In the genomic region with DNA sequence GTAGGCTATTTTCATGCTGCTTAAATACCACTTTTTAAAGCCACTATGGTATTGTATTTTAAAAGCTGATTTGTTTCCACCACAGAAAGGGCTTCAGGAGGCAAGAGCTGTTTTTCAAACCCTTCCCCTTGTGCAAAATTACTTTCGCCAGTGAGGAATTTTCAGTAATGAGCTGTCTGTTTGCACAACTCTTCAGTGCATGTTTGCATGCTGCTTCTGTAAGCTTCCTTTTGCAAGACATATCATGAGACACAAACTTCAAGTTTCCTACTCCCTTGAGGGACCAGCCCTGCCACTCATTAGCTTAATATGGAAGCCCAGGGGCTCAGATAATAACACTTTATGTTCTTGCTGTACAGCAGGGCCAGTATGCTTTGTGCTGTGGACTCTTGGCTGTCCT, we compare ENCODE assay signal across 3 cellular contexts.
TF ChIP-seq lines count a peak whose summit lies in the region.

No MANE protein-coding gene starts in this region.

TF ChIP-seq in GM23338, 12 proteins besides CTCF, POLR2A, EP300 and RAD21 (continues in another document):
- TF ChIP-seq, protein P1, sequence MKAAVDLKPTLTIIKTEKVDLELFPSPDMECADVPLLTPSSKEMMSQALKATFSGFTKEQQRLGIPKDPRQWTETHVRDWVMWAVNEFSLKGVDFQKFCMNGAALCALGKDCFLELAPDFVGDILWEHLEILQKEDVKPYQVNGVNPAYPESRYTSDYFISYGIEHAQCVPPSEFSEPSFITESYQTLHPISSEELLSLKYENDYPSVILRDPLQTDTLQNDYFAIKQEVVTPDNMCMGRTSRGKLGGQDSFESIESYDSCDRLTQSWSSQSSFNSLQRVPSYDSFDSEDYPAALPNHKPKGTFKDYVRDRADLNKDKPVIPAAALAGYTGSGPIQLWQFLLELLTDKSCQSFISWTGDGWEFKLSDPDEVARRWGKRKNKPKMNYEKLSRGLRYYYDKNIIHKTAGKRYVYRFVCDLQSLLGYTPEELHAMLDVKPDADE (IDR thresholded peaks at IDR 0.05): no peak
- TF ChIP-seq EZH2 (IDR thresholded peaks at IDR 0.05; ENCODE audit: low read depth, unreplicated experiment) (no peak), STAT1 (IDR thresholded peaks at IDR 0.05; ENCODE audit: unreplicated experiment) (no peak)

TF ChIP-seq in SK-N-SH, 30 proteins besides CTCF, POLR2A, EP300 and RAD21:
- no peak for TF ChIP-seq FOSL2 (IDR thresholded peaks at IDR 0.05; ENCODE audit: borderline replicate concordance, low read depth)
- no peak for TF ChIP-seq EZH2phosphoT487 (IDR thresholded peaks at IDR 0.05; ENCODE audit: borderline replicate concordance, low read depth)
- 0 out of 2 replicates have a peak, but pooled peaks have one; percentile 0 for TF ChIP-seq SMC3 (IDR thresholded peaks at IDR 0.05; ENCODE audit: low read depth, low read length)
- TF ChIP-seq MEF2A (IDR thresholded peaks at IDR 0.05; ENCODE audit: borderline replicate concordance, low read depth): no peak
TF ChIP-seq in SK-N-SH: peak in this region for 1.

TF ChIP-seq in HepG2, 621 proteins besides CTCF, POLR2A, EP300 and RAD21:
- TF ChIP-seq ZC3H4 (CRISPR knock-in tag; IDR thresholded peaks at IDR 0.05; ENCODE audit: borderline replicate concordance) (no peak), ATF3 (CRISPR knock-in tag; IDR thresholded peaks at IDR 0.05) (no peak), IRF2 (CRISPR knock-in tag; IDR thresholded peaks at IDR 0.05) (no peak), ZNF782 (CRISPR knock-in tag; IDR thresholded peaks at IDR 0.05; ENCODE audit: borderline replicate concordance) (no peak), ZNF614 (CRISPR knock-in tag; IDR thresholded peaks at IDR 0.05; ENCODE audit: borderline replicate concordance) (no peak), ZSCAN20 (CRISPR knock-in tag; IDR thresholded peaks at IDR 0.05; ENCODE audit: borderline replicate concordance) (no peak), ZNF709 (CRISPR knock-in tag; IDR thresholded peaks at IDR 0.05) (no peak), ZFP36L2 (CRISPR knock-in tag; IDR thresholded peaks at IDR 0.05) (no peak), NR1H2 (CRISPR knock-in tag; IDR thresholded peaks at IDR 0.05; ENCODE audit: borderline replicate concordance, low read depth) (no peak), CEBPB (IDR thresholded peaks at IDR 0.05; ENCODE audit: borderline replicate concordance, low read depth, low read length) (peak; percentile 39; the same call in 1 of the 2 replicates), CHD2 (IDR thresholded peaks at IDR 0.05; ENCODE audit: low read depth, low read length) (no peak), KAT8 (CRISPR knock-in tag; IDR thresholded peaks at IDR 0.05) (no peak), FOXA1 (IDR thresholded peaks at IDR 0.05) (no peak), FOXA1 (CRISPR knock-in tag; IDR thresholded peaks at IDR 0.05) (no peak), ELF3 (CRISPR knock-in tag; IDR thresholded peaks at IDR 0.05) (peak; percentile 15; the same call in 1 of the 2 replicates), TERF1 (CRISPR knock-in tag; IDR thresholded peaks at IDR 0.05) (no peak), ZHX2 (IDR thresholded peaks at IDR 0.05; ENCODE audit: low read depth) (no peak), ZHX2 (CRISPR knock-in tag; IDR thresholded peaks at IDR 0.05; ENCODE audit: borderline replicate concordance) (no peak), GATAD2A (CRISPR knock-in tag; IDR thresholded peaks at IDR 0.05) (peak; percentile 16; the same call in 1 of the 2 replicates), ZNF225 (CRISPR knock-in tag; IDR thresholded peaks at IDR 0.05) (no peak), ASH2L (IDR thresholded peaks at IDR 0.05; ENCODE audit: insufficient read length, low read depth, low read length) (no peak)
- TF ChIP-seq, protein P2, sequence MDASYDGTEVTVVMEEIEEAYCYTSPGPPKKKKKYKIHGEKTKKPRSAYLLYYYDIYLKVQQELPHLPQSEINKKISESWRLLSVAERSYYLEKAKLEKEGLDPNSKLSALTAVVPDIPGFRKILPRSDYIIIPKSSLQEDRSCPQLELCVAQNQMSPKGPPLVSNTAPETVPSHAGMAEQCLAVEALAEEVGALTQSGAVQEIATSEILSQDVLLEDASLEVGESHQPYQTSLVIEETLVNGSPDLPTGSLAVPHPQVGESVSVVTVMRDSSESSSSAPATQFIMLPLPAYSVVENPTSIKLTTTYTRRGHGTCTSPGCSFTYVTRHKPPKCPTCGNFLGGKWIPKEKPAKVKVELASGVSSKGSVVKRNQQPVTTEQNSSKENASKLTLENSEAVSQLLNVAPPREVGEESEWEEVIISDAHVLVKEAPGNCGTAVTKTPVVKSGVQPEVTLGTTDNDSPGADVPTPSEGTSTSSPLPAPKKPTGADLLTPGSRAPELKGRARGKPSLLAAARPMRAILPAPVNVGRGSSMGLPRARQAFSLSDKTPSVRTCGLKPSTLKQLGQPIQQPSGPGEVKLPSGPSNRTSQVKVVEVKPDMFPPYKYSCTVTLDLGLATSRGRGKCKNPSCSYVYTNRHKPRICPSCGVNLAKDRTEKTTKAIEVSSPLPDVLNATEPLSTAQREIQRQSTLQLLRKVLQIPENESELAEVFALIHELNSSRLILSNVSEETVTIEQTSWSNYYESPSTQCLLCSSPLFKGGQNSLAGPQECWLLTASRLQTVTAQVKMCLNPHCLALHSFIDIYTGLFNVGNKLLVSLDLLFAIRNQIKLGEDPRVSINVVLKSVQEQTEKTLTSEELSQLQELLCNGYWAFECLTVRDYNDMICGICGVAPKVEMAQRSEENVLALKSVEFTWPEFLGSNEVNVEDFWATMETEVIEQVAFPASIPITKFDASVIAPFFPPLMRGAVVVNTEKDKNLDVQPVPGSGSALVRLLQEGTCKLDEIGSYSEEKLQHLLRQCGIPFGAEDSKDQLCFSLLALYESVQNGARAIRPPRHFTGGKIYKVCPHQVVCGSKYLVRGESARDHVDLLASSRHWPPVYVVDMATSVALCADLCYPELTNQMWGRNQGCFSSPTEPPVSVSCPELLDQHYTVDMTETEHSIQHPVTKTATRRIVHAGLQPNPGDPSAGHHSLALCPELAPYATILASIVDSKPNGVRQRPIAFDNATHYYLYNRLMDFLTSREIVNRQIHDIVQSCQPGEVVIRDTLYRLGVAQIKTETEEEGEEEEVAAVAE (CRISPR knock-in tag; IDR thresholded peaks at IDR 0.05; ENCODE audit: borderline replicate concordance): no peak
- TF ChIP-seq, protein P3, sequence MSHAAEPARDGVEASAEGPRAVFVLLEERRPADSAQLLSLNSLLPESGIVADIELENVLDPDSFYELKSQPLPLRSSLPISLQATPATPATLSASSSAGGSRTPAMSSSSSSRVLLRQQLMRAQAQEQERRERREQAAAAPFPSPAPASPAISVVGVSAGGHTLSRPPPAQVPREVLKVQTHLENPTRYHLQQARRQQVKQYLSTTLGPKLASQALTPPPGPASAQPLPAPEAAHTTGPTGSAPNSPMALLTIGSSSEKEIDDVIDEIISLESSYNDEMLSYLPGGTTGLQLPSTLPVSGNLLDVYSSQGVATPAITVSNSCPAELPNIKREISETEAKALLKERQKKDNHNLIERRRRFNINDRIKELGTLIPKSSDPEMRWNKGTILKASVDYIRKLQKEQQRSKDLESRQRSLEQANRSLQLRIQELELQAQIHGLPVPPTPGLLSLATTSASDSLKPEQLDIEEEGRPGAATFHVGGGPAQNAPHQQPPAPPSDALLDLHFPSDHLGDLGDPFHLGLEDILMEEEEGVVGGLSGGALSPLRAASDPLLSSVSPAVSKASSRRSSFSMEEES (CRISPR knock-in tag; IDR thresholded peaks at IDR 0.05): 0 out of 2 replicates have a peak, but pooled peaks have one; percentile 51
- TF ChIP-seq, protein P4, sequence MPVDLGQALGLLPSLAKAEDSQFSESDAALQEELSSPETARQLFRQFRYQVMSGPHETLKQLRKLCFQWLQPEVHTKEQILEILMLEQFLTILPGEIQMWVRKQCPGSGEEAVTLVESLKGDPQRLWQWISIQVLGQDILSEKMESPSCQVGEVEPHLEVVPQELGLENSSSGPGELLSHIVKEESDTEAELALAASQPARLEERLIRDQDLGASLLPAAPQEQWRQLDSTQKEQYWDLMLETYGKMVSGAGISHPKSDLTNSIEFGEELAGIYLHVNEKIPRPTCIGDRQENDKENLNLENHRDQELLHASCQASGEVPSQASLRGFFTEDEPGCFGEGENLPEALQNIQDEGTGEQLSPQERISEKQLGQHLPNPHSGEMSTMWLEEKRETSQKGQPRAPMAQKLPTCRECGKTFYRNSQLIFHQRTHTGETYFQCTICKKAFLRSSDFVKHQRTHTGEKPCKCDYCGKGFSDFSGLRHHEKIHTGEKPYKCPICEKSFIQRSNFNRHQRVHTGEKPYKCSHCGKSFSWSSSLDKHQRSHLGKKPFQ (CRISPR knock-in tag; IDR thresholded peaks at IDR 0.05; ENCODE audit: insufficient replicate concordance): no peak
- TF ChIP-seq, protein P5, sequence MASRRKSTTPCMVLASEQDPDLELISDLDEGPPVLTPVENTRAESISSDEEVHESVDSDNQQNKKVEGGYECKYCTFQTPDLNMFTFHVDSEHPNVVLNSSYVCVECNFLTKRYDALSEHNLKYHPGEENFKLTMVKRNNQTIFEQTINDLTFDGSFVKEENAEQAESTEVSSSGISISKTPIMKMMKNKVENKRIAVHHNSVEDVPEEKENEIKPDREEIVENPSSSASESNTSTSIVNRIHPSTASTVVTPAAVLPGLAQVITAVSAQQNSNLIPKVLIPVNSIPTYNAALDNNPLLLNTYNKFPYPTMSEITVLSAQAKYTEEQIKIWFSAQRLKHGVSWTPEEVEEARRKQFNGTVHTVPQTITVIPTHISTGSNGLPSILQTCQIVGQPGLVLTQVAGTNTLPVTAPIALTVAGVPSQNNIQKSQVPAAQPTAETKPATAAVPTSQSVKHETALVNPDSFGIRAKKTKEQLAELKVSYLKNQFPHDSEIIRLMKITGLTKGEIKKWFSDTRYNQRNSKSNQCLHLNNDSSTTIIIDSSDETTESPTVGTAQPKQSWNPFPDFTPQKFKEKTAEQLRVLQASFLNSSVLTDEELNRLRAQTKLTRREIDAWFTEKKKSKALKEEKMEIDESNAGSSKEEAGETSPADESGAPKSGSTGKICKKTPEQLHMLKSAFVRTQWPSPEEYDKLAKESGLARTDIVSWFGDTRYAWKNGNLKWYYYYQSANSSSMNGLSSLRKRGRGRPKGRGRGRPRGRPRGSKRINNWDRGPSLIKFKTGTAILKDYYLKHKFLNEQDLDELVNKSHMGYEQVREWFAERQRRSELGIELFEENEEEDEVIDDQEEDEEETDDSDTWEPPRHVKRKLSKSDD (CRISPR knock-in tag; IDR thresholded peaks at IDR 0.05; ENCODE audit: low read depth): no peak
TF ChIP-seq in HepG2: peak in this region for 4.
